ENCODE assay signal across 8 cellular contexts in genomic region chr3:94062513-94063404, GRCh38. TPM values are rescaled to one million over a fixed set of nuclear protein-coding genes. Genes with fewer than 3 reads are reported as not detected.
DNase-seq lines count a peak whose midpoint lies in the region; ATAC-seq lines count a peak whose summit lies in the region.

TSS of gene DHFR2 (minus strand) at chr3:94062916. CDS start at chr3:94061511, 1,405 bp downstream.
TSS of gene NSUN3 (plus strand) at chr3:94063061. CDS start at chr3:94063127, 66 bp downstream.

- ATAC-seq in GM21360 (IDR thresholded peaks at IDR 0.05; ENCODE audit: unreplicated experiment), result peak; percentile 93

- H3K4me3 ChIP-seq in effector memory CD4-positive, alpha-beta T cell (ENCODE audit: insufficient read depth, low read depth, low read length, poor library complexity, severe bottlenecking), result peak within 1 kb of the TSS; percentile 89

- peaks cover 9% of the 10 kb centered on the region for H3K4me1 ChIP-seq in effector memory CD4-positive, alpha-beta T cell (ENCODE audit: control insufficient read depth, insufficient read depth, low read length, poor library complexity, severe bottlenecking)

- DNase-seq in COLO668 (lab: John Stamatoyannopoulos, UW; ENCODE audit: unreplicated experiment) (peak; percentile 83), HT-29 (ENCODE audit: low spot score) (peak; percentile 98), lung microvascular endothelial cell (ENCODE audit: low read depth in 2 of 2) (peak; percentile 98)
- peak; percentile 88 for DNase-seq in NK-92 treated with Interleukin-12 subunit alpha and Interleukin-12 subunit beta, amount 100 ng/mL, for 24 hours (lab: John Stamatoyannopoulos, UW)
- DNase-seq in activated CD8-positive, alpha-beta memory T cell treated with anti-CD3 and anti-CD28 coated beads for 24 hours, result peak; percentile 93
- DNase-seq in effector memory CD4-positive, alpha-beta T cell, result peak; percentile 68 to 82 (median 71)
- peak; percentile 57 to 68 (median 66) for DNase-seq in stimulated activated CD4-positive, alpha-beta T cell treated with anti-CD3 and anti-CD28 coated beads, TNF-alpha, amount 100 ng/mL, for 4 hours (ENCODE audit: low read depth in 3 of 3)

- no peaks in the 10 kb centered on the region for H3K27me3 ChIP-seq in effector memory CD4-positive, alpha-beta T cell (replicated peaks; ENCODE audit: control insufficient read depth, insufficient read depth, low read length, poor library complexity, severe bottlenecking)

- no peaks in the 10 kb centered on the region for H3K36me3 ChIP-seq in effector memory CD4-positive, alpha-beta T cell (ENCODE audit: control insufficient read depth, insufficient read depth, low read length)

- H3K27ac ChIP-seq in effector memory CD4-positive, alpha-beta T cell (ENCODE audit: insufficient read depth, low read length, poor library complexity, severe bottlenecking), result peak within 1 kb of the TSS; percentile 95

- H3K9me3 ChIP-seq in effector memory CD4-positive, alpha-beta T cell (ENCODE audit: control insufficient read depth, low read length), result no peaks in the 10 kb centered on the region

RNA-seq across cellular contexts. Expression of gene DHFR2, which starts in this region (rescaled TPM):
- total RNA-seq in HT-29 (2014; rRNA removed; shearing (Covaris generic)), result 1.1 TPM in 2 replicates
- 1.5 and 2.4 TPM in 2 replicates for total RNA-seq in lung microvascular endothelial cell

RNA-seq across cellular contexts. Expression of gene NSUN3, which starts in this region (rescaled TPM):
- total RNA-seq in HT-29 (2014; rRNA removed; shearing (Covaris generic)), result 13.9 and 21.5 TPM in 2 replicates
- 9.6 and 18.8 TPM in 2 replicates for total RNA-seq in lung microvascular endothelial cell

Comparison
In these comparisons a context has a peak if more than half of its experiments do, and no peak if none do; other contexts are left out.
1. Peak in every context shown above with its lines: DNase-seq, ATAC-seq, H3K4me3 ChIP-seq and H3K27ac ChIP-seq.